ENCODE assay signal across 1 cellular context in genomic region chr7:140899883-140900282, GRCh38.
TF ChIP-seq lines count a peak whose summit lies in the region.

No MANE protein-coding gene starts in this region.

TF ChIP-seq in HEK293T, 16 proteins besides CTCF, POLR2A, EP300 and RAD21 (continued from another document):
- TF ChIP-seq CTBP1 (IDR thresholded peaks at IDR 0.05; ENCODE audit: borderline replicate concordance): no peak
- no peak for TF ChIP-seq FOXA1 (IDR thresholded peaks at IDR 0.05)
- TF ChIP-seq ARNT (IDR thresholded peaks at IDR 0.05): no peak
- TF ChIP-seq ZNF384 (IDR thresholded peaks at IDR 0.05): no peak
